Comparison of ENCODE assay signal across 1 cellular context in genomic region chr7:51079494-51079893, GRCh38.
TF ChIP-seq lines count a peak whose summit lies in the region.

No MANE protein-coding gene starts in this region.

TF ChIP-seq in GM23338, 12 proteins besides CTCF, POLR2A, EP300 and RAD21 (continued from another document):
- no peak for TF ChIP-seq ZNF462 (CRISPR knock-in tag; IDR thresholded peaks at IDR 0.05)
- TF ChIP-seq EZH2phosphoT487 (IDR thresholded peaks at IDR 0.05; ENCODE audit: unreplicated experiment) = no peak
- TF ChIP-seq NANOG (IDR thresholded peaks at IDR 0.05; ENCODE audit: borderline replicate concordance) = no peak
- TF ChIP-seq EZH2 (IDR thresholded peaks at IDR 0.05; ENCODE audit: low read depth, unreplicated experiment) = no peak
- no peak for TF ChIP-seq POLR2AphosphoS5 (IDR thresholded peaks at IDR 0.05; ENCODE audit: low read depth)
